31 cellular contexts compared by ENCODE assay signal in the genomic region with DNA sequence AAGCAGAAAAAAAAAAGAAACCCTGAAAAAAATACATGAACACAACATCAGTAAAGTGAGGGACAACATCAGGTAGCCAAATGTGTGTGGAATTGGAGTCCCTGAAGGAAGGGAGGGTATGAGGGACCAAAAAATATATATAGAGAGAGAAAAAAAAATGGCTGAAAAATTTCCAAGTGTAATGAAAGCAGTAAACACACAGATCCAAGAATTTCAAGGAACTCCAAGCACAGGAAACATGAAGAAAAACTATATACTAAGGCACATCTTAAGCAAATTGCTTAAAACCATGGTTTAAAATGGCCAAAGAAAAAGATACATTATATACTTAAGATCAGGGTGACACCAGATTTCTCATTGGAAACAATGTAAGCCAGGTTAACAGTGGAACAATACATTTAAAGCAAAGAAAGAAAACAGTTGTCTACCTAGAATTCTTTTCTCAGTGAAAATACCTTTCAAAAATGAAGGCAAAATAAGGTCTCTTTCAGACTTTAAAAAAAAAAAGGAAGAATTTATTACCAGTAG.
"Had no signal": no experiment of that assay in that cellular context is flagged by ENCODE, and none has a peak within 500 bp of the region (broad histone marks: within the 10 kb centered on the region; RNA-seq: fewer than 3 reads in every experiment).

No MANE protein-coding gene starts in this region.

- H3K9me3 Mint-ChIP-seq: natural killer cell treated with Interleukin-12 subunit alpha and Interleukin-12 subunit beta and Interleukin-15 and Interleukin-18, amount 100 ng/mL, for 72 hours had no signal

- H3K4me3 ChIP-seq: pancreas, psoas muscle, skin epidermis, smooth muscle cell, spleen, suprapubic skin, testis, tibial artery, transverse colon, upper lobe of right lung, uterus had no signal

- H3K4me1 ChIP-seq: pancreas, psoas muscle, testis, uterus had no signal

- H3K27me3 Mint-ChIP-seq: naive thymus-derived CD8-positive, alpha-beta T cell; natural killer cell treated with Interleukin-12 subunit alpha and Interleukin-12 subunit beta and Interleukin-15 and Interleukin-18, amount 100 ng/mL, for 72 hours; progenitor cell of endocrine pancreas; stimulated activated memory B cell treated with anti-CD40 and anti-IgM and Interleukin-4, amounts not matched to agents 10 μg/mL and 1 μg/mL and 100 μg/mL, for 72 hours; stimulated activated naive CD8-positive, alpha-beta T cell treated with anti-CD3 and anti-CD28 coated beads, Interleukin-15, amount 100 ng/mL, for 72 hours; type B pancreatic cell had no signal

- ATAC-seq: naive thymus-derived CD8-positive, alpha-beta T cell; natural killer cell treated with Interleukin-12 subunit alpha and Interleukin-12 subunit beta and Interleukin-15 and Interleukin-18, amount 100 ng/mL, for 72 hours; pancreas; psoas muscle; right cardiac atrium; sciatic nerve; stimulated activated memory B cell treated with anti-CD40 and anti-IgM and Interleukin-4, amounts not matched to agents 10 μg/mL and 1 μg/mL and 100 μg/mL, for 72 hours; stimulated activated naive CD8-positive, alpha-beta T cell treated with anti-CD3 and anti-CD28 coated beads, Interleukin-15, amount 100 ng/mL, for 72 hours; stimulated activated naive CD8-positive, alpha-beta T cell treated with anti-CD3 and anti-CD28 coated beads, Interleukin-15, Interleukin-2, amounts not matched to agents 100 U/mL and 50 U/mL, for 24 hours; upper lobe of right lung had no signal

- H3K4me3 Mint-ChIP-seq: naive thymus-derived CD8-positive, alpha-beta T cell; natural killer cell treated with Interleukin-12 subunit alpha and Interleukin-12 subunit beta and Interleukin-15 and Interleukin-18, amount 100 ng/mL, for 72 hours; nephron progenitor cell; neural crest cell; stimulated activated memory B cell treated with anti-CD40 and anti-IgM and Interleukin-4, amounts not matched to agents 10 μg/mL and 1 μg/mL and 100 μg/mL, for 72 hours; stimulated activated naive CD8-positive, alpha-beta T cell treated with anti-CD3 and anti-CD28 coated beads, Interleukin-15, amount 100 ng/mL, for 72 hours; type B pancreatic cell had no signal

- H3K36me3 ChIP-seq: neutrophil, pancreas, spleen, suprapubic skin, tibial artery, transverse colon, upper lobe of right lung, uterus had no signal

- DNase-seq: naive thymus-derived CD8-positive, alpha-beta T cell; nephron progenitor cell; nucleus accumbens; pancreas; psoas muscle; right cardiac atrium; spleen; stimulated activated CD4-positive, alpha-beta T cell treated with anti-CD3 and anti-CD28 coated beads, Interleukin-12 subunit alpha, Interleukin-12 subunit beta, amount 100 ng/mL, for 4 hours; stimulated activated CD4-positive, alpha-beta T cell treated with anti-CD3 and anti-CD28 coated beads, Interleukin-1b, Interleukin-23, amount 100 ng/mL, for 48 hours; stimulated activated CD4-positive, alpha-beta T cell treated with anti-CD3 and anti-CD28 coated beads, Interleukin-4, amount 100 ng/mL, for 1 hour; stimulated activated CD4-positive, alpha-beta T cell treated with anti-CD3 and anti-CD28 coated beads, Interleukin-4, amount 100 ng/mL, for 4 hours; stimulated activated CD8-positive, alpha-beta memory T cell treated with anti-CD3 and anti-CD28 coated beads, Interleukin-4, amount 100 ng/mL, for 48 hours; stimulated activated naive CD4-positive, alpha-beta T cell; stimulated activated naive CD8-positive, alpha-beta T cell treated with anti-CD3 and anti-CD28 coated beads, Interleukin-15, amount 100 ng/mL, for 72 hours; stimulated activated naive CD8-positive, alpha-beta T cell treated with anti-CD3 and anti-CD28 coated beads, Interleukin-15, Interleukin-2, amounts not matched to agents 100 U/mL and 50 U/mL, for 24 hours; substantia nigra; testis; tibial artery; transverse colon; upper lobe of right lung; uterus had no signal

- FAIRE-seq: pancreas had no signal

- H3K27me3 ChIP-seq: neutrophil, pancreas, spleen, suprapubic skin, testis, tibial artery, transverse colon, upper lobe of right lung, uterus had no signal

- H3K9me3 ChIP-seq: neutrophil, pancreas, psoas muscle, spleen, suprapubic skin, testis, tibial artery, upper lobe of right lung, uterus had no signal

- H3K27ac ChIP-seq: neutrophil, pancreas, psoas muscle, skin epidermis, spleen, suprapubic skin, testis, tibial artery, transverse colon, upper lobe of right lung, uterus had no signal

- H3K4me2 ChIP-seq: smooth muscle cell had no signal

- H3K36me3 Mint-ChIP-seq: natural killer cell treated with Interleukin-12 subunit alpha and Interleukin-12 subunit beta and Interleukin-15 and Interleukin-18, amount 100 ng/mL, for 72 hours had no signal

- H3K27ac Mint-ChIP-seq: naive thymus-derived CD8-positive, alpha-beta T cell; natural killer cell treated with Interleukin-12 subunit alpha and Interleukin-12 subunit beta and Interleukin-15 and Interleukin-18, amount 100 ng/mL, for 72 hours; nephron progenitor cell; stimulated activated memory B cell treated with anti-CD40 and anti-IgM and Interleukin-4, amounts not matched to agents 10 μg/mL and 1 μg/mL and 100 μg/mL, for 72 hours; stimulated activated naive CD8-positive, alpha-beta T cell treated with anti-CD3 and anti-CD28 coated beads, Interleukin-15, amount 100 ng/mL, for 72 hours; type B pancreatic cell had no signal
